ENCODE assay signal across 7 cellular contexts in genomic region chr6:100514603-100515002, GRCh38. TPM values are rescaled to one million over a fixed set of nuclear protein-coding genes. Genes with fewer than 3 reads are reported as not detected.
"Had no signal": no experiment of that assay in that cellular context is flagged by ENCODE, and none has a peak within 500 bp of the region (broad histone marks: within the 10 kb centered on the region; RNA-seq: fewer than 3 reads in every experiment).

No MANE protein-coding gene starts in this region.

- H2AFZ ChIP-seq: GM23248 had no signal

- DNase-seq: GM23248, GOT3, H7, KG1 had no signal

- H3K27ac ChIP-seq: GM23248 had no signal

- ATAC-seq: K562 had no signal

- H3K4me3 ChIP-seq: GM23248, K562 had no signal

- H3K9ac ChIP-seq: GM23248 had no signal

- FAIRE-seq: HTR-8/SVneo, K562 had no signal

RNA-seq across cellular contexts. Expression of gene SIM1, which starts 49.9 kb away (rescaled TPM):
- polyA plus RNA-seq: IMR-90, K562 had no signal
